In the genomic region with DNA sequence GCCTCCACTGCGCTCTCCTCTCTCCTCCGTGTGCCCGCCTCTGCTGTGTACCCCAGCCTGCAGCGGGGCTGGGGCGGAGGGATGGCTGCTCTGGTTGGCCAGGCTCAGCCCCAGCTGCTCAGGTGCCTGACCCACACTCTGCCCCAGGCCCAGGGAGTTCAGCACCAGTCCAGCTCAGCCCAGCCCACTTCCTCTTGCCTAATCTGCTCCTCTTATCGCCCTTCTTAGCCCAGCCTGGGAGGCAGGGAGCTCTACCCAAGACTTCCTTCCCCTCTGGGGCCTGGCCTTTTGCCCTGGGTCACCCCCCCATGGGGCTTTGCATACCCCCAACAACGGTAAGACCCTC, we compare ENCODE assay signal across 8 cellular contexts. TPM values are rescaled to one million over a fixed set of nuclear protein-coding genes. Genes with fewer than 3 reads are reported as not detected.
DNase-seq lines count a peak whose midpoint lies in the region; ATAC-seq, FAIRE-seq and TF ChIP-seq lines count a peak whose summit lies in the region.

No MANE protein-coding gene starts in this region.

- H3K9me3 ChIP-seq in colonic mucosa (no peaks in the 10 kb centered on the region), sigmoid colon (no peaks in the 10 kb centered on the region), vagina (no peaks in the 10 kb centered on the region)

- no peaks in the 10 kb centered on the region for H3K36me3 ChIP-seq in colonic mucosa
- no peaks in the 10 kb centered on the region for H3K36me3 ChIP-seq in sigmoid colon
- no peaks in the 10 kb centered on the region for H3K36me3 ChIP-seq in vagina

- FAIRE-seq in GM18507 (lab: Jason Lieb, UNC) (peak; percentile 48), RCC 7860 (lab: Jason Lieb, UNC) (no peak)

- DNase-seq in GM18507 (ENCODE audit: extremely low spot score, insufficient read length, low read depth) (no peak), MV-4-11 (lab: John Stamatoyannopoulos, UW) (peak; percentile 88), colonic mucosa (no peak), sigmoid colon (peak; percentile 70), RCC 7860 (ENCODE audit: low spot score) (no peak), HPDE6-E6E7 (ENCODE audit: extremely low spot score) (no peak), vagina (ENCODE audit: extremely low spot score in 2 of 2) (no peak)

- no peak for TF ChIP-seq EP300 in sigmoid colon (IDR thresholded peaks at IDR 0.05)

- intact Hi-C loops in colonic mucosa (cut with DNase I), result no loop called here
- intact Hi-C loops in sigmoid colon (cut with DNase I), result no loop called here
- intact Hi-C loops in vagina (cut with DNase I), result no loop called here

- peak overlapping the region; percentile 13 to 35 for H3K9ac ChIP-seq in colonic mucosa (ENCODE audit: low read depth in 2 of 2, low read length in 2 of 2)

- no peaks in the 10 kb centered on the region for H3K27me3 ChIP-seq in colonic mucosa
- H3K27me3 ChIP-seq in sigmoid colon, result no peaks in the 10 kb centered on the region
- H3K27me3 ChIP-seq in vagina, result no peaks in the 10 kb centered on the region

- no peaks in the 10 kb centered on the region for H3K4me1 ChIP-seq in colonic mucosa
- peaks cover 0 to 12% (median 4%) of the 10 kb centered on the region in 4 donors for H3K4me1 ChIP-seq in sigmoid colon
- no peaks in the 10 kb centered on the region for H3K4me1 ChIP-seq in vagina

- ATAC-seq in HG03025 (IDR thresholded peaks at IDR 0.05; ENCODE audit: low FRiP score, unreplicated experiment), result no peak

- H3K4me3 ChIP-seq in colonic mucosa (no peak overlapping the region), sigmoid colon (peak overlapping the region in 1 of 4 donors; percentile 36), vagina (no peak overlapping the region)

- TF ChIP-seq POLR2A in sigmoid colon (IDR thresholded peaks at IDR 0.05) (no peak), vagina (IDR thresholded peaks at IDR 0.05) (no peak)

- 48 to 71% methylated on average over 7 of the region's 7 CpGs for WGBS in sigmoid colon, 2 donors

- peak overlapping the region; percentile 69 for H3K27ac ChIP-seq in colonic mucosa
- no peak overlapping the region for H3K27ac ChIP-seq in sigmoid colon
- H3K27ac ChIP-seq in vagina, result no peak overlapping the region

- no peak for TF ChIP-seq CTCF in colonic mucosa (IDR thresholded peaks at IDR 0.05)
- no peak for TF ChIP-seq CTCF in sigmoid colon (IDR thresholded peaks at IDR 0.05)
- no peak for TF ChIP-seq CTCF in vagina (IDR thresholded peaks at IDR 0.05)

RNA-seq across cellular contexts. Expression of gene PLCB2, which starts 1.1 kb away (rescaled TPM):
- total RNA-seq in colonic mucosa (1 to 10 TPM; 5.7 to 9.5 TPM), sigmoid colon (10 to 100 TPM in 2 of 4 donors, 1 to 10 TPM in 2; 5.4 to 12.5 (median 9.4) TPM), vagina (14.0 TPM)
- 10 to 100 TPM in 1 of 3 donors, 1 to 10 TPM in 2; 2.4 to 27.5 (median 2.8) TPM for polyA plus RNA-seq in sigmoid colon

RNA-seq across cellular contexts. Expression of gene INAFM2, which starts 14.7 kb away (rescaled TPM):
- total RNA-seq in colonic mucosa (10 to 100 TPM; 10.8 to 28.6 TPM), sigmoid colon (10 to 100 TPM; 41.0 to 63.1 (median 51.8) TPM), vagina (5.2 TPM)
- 10 to 100 TPM in 1 of 3 donors, 1 to 10 TPM in 2; 6.6 to 13.4 (median 9.0) TPM for polyA plus RNA-seq in sigmoid colon

RNA-seq across cellular contexts. Expression of gene ANKRD63, which starts 26.0 kb away (rescaled TPM):
- total RNA-seq in colonic mucosa, result not detected
- total RNA-seq in sigmoid colon, result 1 to 10 TPM in 1 of 4 donors, not detected in 3; 1.6 TPM
- polyA plus RNA-seq in sigmoid colon, result not detected
- not detected for total RNA-seq in vagina

RNA-seq across cellular contexts. Expression of gene CCDC9B, which starts 31.9 kb away (rescaled TPM):
- 10 to 100 TPM; 13.1 to 28.7 TPM for total RNA-seq in colonic mucosa
- 10 to 100 TPM; 43.9 to 97.2 (median 65.3) TPM for total RNA-seq in sigmoid colon
- polyA plus RNA-seq in sigmoid colon, result 10 to 100 TPM in 1 of 3 donors, 1 to 10 TPM in 2; 5.1 to 33.4 (median 7.8) TPM
- 16.0 TPM for total RNA-seq in vagina

RNA-seq across cellular contexts. Expression of gene PHGR1, which starts 42.0 kb away (rescaled TPM):
- total RNA-seq in colonic mucosa (1,000 to 10,000 TPM; 1,442 to 2,028 TPM), sigmoid colon (1 to 10 TPM in 1 of 4 donors, not detected in 3; 8.2 TPM), vagina (9.8 TPM)
- over 10,000 TPM; 12,817 to 35,077 (median 19,474) TPM for polyA plus RNA-seq in sigmoid colon

Comparison
In these comparisons a context has a peak if more than half of its experiments do, and no peak if none do; other contexts are left out.
1. DNase-seq: peak in MV-4-11 (single experiment) and sigmoid colon (single experiment); none in GM18507 (single experiment), colonic mucosa (single experiment), RCC 7860 (single experiment), HPDE6-E6E7 (single experiment) and vagina (0 of 2).